ENCODE assay signal across 23 cellular contexts in genomic region chr13:30660796-30661195, GRCh38.
"Had no signal": no experiment of that assay in that cellular context is flagged by ENCODE, and none has a peak within 500 bp of the region (broad histone marks: within the 10 kb centered on the region; RNA-seq: fewer than 3 reads in every experiment).

No MANE protein-coding gene starts in this region.

- H3K27me3 ChIP-seq: colonic mucosa, foreskin keratinocyte, hepatocyte, right lobe of liver, suprapubic skin, tibial artery, upper lobe of left lung, vagina had no signal

- H3K27ac Mint-ChIP-seq: stimulated activated effector memory CD8-positive, alpha-beta T cell treated with anti-CD3 and anti-CD28 coated beads, Interleukin-12 subunit alpha, Interleukin-12 subunit beta, amount 100 ng/mL, for 72 hours had no signal

- H3K4me3 ChIP-seq: colonic mucosa, hepatocyte, lung, psoas muscle, right lobe of liver, suprapubic skin, tibial artery, upper lobe of left lung, vagina had no signal

- H2AFZ ChIP-seq: hepatocyte had no signal

- H3K4me1 ChIP-seq: colonic mucosa, foreskin keratinocyte, right lobe of liver had no signal

- H3K4me3 Mint-ChIP-seq: nephron; stimulated activated effector memory CD8-positive, alpha-beta T cell treated with anti-CD3 and anti-CD28 coated beads, Interleukin-12 subunit alpha, Interleukin-12 subunit beta, amount 100 ng/mL, for 72 hours had no signal

- H3K9me3 Mint-ChIP-seq: nephron; stimulated activated effector memory CD8-positive, alpha-beta T cell treated with anti-CD3 and anti-CD28 coated beads, Interleukin-12 subunit alpha, Interleukin-12 subunit beta, amount 100 ng/mL, for 72 hours had no signal

- H3K27ac ChIP-seq: colonic mucosa, foreskin keratinocyte, hepatocyte, psoas muscle, right lobe of liver, suprapubic skin, tibial artery, vagina had no signal

- DNase-seq: colonic mucosa; dermis blood vessel endothelial cell; erythroblast; foreskin keratinocyte; head of caudate nucleus; kidney; left cardiac atrium; left ventricle myocardium superior; midbrain; psoas muscle; retina; right lobe of liver; stimulated activated CD4-positive, alpha-beta T cell treated with anti-CD3 and anti-CD28 coated beads, Interleukin-4, amount 100 ng/mL, for 1 hour; stimulated activated CD8-positive, alpha-beta memory T cell treated with anti-CD3 and anti-CD28 coated beads, Interleukin-4, amount 100 ng/mL, for 48 hours; stimulated activated naive CD8-positive, alpha-beta T cell treated with anti-CD3 and anti-CD28 coated beads, Interleukin-15, Interleukin-2, amounts not matched to agents 100 U/mL and 50 U/mL, for 24 hours; tibial artery; upper lobe of left lung had no signal

- H3K79me2 ChIP-seq: hepatocyte had no signal

- H3K9me3 ChIP-seq: colonic mucosa, psoas muscle, right lobe of liver, suprapubic skin, tibial artery, upper lobe of left lung, vagina had no signal

- ATAC-seq: stimulated activated effector memory CD8-positive, alpha-beta T cell treated with anti-CD3 and anti-CD28 coated beads, Interleukin-12 subunit alpha, Interleukin-12 subunit beta, amount 100 ng/mL, for 72 hours; stimulated activated naive CD8-positive, alpha-beta T cell treated with anti-CD3 and anti-CD28 coated beads, Interleukin-15, Interleukin-2, amounts not matched to agents 100 U/mL and 50 U/mL, for 24 hours had no signal
